In the genomic region with DNA sequence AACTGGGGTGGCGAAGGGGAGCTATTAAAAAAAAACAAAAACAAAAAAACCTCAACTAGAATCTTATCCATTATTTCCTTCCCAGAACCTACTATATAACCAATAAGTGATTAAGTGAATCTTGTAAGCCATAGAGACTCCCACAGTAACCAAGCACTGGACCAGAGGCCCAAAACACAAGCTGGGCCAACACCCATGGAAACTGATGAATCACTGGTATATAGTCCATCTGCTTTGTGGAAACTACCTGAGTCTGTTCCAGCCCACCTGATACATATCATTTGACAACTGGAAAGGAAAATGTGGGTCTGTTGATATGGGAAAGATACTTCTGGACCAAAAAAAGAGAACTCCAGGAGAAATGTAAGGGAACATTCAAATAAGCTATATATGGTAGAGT, we compare ENCODE assay signal across 18 cellular contexts.
DNase-seq lines count a peak whose midpoint lies in the region; ATAC-seq, FAIRE-seq and TF ChIP-seq lines count a peak whose summit lies in the region.
"Had no signal": no experiment of that assay in that cellular context is flagged by ENCODE, and none has a peak within 500 bp of the region (broad histone marks: within the 10 kb centered on the region; RNA-seq: fewer than 3 reads in every experiment).

No MANE protein-coding gene starts in this region.

- no peak for FAIRE-seq in bronchial epithelial cell (lab: Jason Lieb, UNC)
- FAIRE-seq: GM12892 had no signal

- CTCF ChIA-PET in mammary epithelial cell (lab: Charles Lee; ENCODE audit: low non-redundant PET) = no interaction called here

- H3K9me3 ChIP-seq in mammary epithelial cell (replicated peaks; ENCODE audit: insufficient read depth, low read length) (no peaks in the 10 kb centered on the region), breast epithelium (peaks cover 0 to 3% of the 10 kb centered on the region in 2 donors), left lung (no peaks in the 10 kb centered on the region)
- H3K9me3 ChIP-seq: Peyer's patch had no signal

- peaks cover 15% of the 10 kb centered on the region for H3K4me1 ChIP-seq in mammary epithelial cell (ENCODE audit: insufficient read depth, low read length)
- H3K4me1 ChIP-seq in breast epithelium = no peaks in the 10 kb centered on the region
- H3K4me1 ChIP-seq in left lung = no peaks in the 10 kb centered on the region
- H3K4me1 ChIP-seq: Peyer's patch had no signal

- no peaks in the 10 kb centered on the region for H4K20me1 ChIP-seq in mammary epithelial cell (ENCODE audit: insufficient read depth, low read length)

- H3K79me2 ChIP-seq in mammary epithelial cell (ENCODE audit: insufficient read depth, low read length) = no peaks in the 10 kb centered on the region

- in situ Hi-C loops in mammary epithelial cell (cut with MboI; ENCODE audit: low sequenced_read_pairs in 2 of 2) = no loop called here

- ATAC-seq in left lung = peak; percentile 40

- dilution Hi-C loops in mammary epithelial cell (cut with HindIII; ENCODE audit: low sequenced_read_pairs) = no loop called here

- H3K9ac ChIP-seq in mammary epithelial cell (ENCODE audit: insufficient read depth, low read length) = no peak overlapping the region
- H3K9ac ChIP-seq: KMS-11 had no signal

- TF ChIP-seq CTCF in mammary epithelial cell (conservative IDR thresholded peaks at IDR 0.05 in 1 of 2, IDR thresholded peaks at IDR 0.05 in 1 of 2; ENCODE audit: extremely low read depth in 1 of 2, insufficient read depth in 1 of 2, low read depth in 1 of 2, low read length in 2 of 2) (no peak), breast epithelium (IDR thresholded peaks at IDR 0.05) (no peak), bronchial epithelial cell (IDR thresholded peaks at IDR 0.05; ENCODE audit: insufficient read depth, low read length, severe bottlenecking) (no peak), left lung (IDR thresholded peaks at IDR 0.05) (no peak), GM20000 (IDR thresholded peaks at IDR 0.05; ENCODE audit: extremely low read depth, missing control alignments) (no peak)

- H3K9me3 Mint-ChIP-seq in stimulated activated naive CD8-positive, alpha-beta T cell treated with anti-CD3 and anti-CD28 coated beads, Interleukin-15, Interleukin-2, amounts not matched to agents 100 ng/mL and 50 ng/mL, for 24 hours = no peaks in the 10 kb centered on the region

- H3K4me3 Mint-ChIP-seq in stimulated activated naive CD8-positive, alpha-beta T cell treated with anti-CD3 and anti-CD28 coated beads, Interleukin-15, Interleukin-2, amounts not matched to agents 100 ng/mL and 50 ng/mL, for 24 hours = no peak overlapping the region
- H3K4me3 Mint-ChIP-seq: CD14-positive monocyte had no signal

- no peak overlapping the region for H3K4me2 ChIP-seq in mammary epithelial cell (ENCODE audit: insufficient read depth, low read depth, low read length)
- H3K4me2 ChIP-seq: KMS-11 had no signal

- H3K4me3 ChIP-seq in mammary epithelial cell (replicated peaks in 1 of 3; ENCODE audit: insufficient read depth in 1 of 3, low read depth in 2 of 3, low read length in 3 of 3) = no peak overlapping the region
- H3K4me3 ChIP-seq in breast epithelium = no peak overlapping the region
- H3K4me3 ChIP-seq in bronchial epithelial cell (ENCODE audit: low read depth, low read length) = no peak overlapping the region
- no peak overlapping the region for H3K4me3 ChIP-seq in left lung
- H3K4me3 ChIP-seq: Peyer's patch had no signal

- DNase-seq in mammary epithelial cell (peak; percentile 84), breast epithelium (ENCODE audit: low spot score in 2 of 2) (no peak), bronchial epithelial cell (ENCODE audit: low read depth) (peak; percentile 74), left lung (no peak), GM20000 (ENCODE audit: low spot score) (no peak), T-helper 9 cell (no peak)
- DNase-seq: DMS 273 treated with DMSO at 0.1 percent for 48 hours, GF-D8, NCI-H1436, NCI-H2029 treated with DMSO at 0.1 percent for 48 hours, NCI-H2227 treated with DMSO at 0.1 percent for 48 hours, NCI-H524, Peyer's patch, Right ventricle myocardium superior had no signal

- no peaks in the 10 kb centered on the region for H3K36me3 Mint-ChIP-seq in stimulated activated naive CD8-positive, alpha-beta T cell treated with anti-CD3 and anti-CD28 coated beads, Interleukin-15, Interleukin-2, amounts not matched to agents 100 ng/mL and 50 ng/mL, for 24 hours (ENCODE audit: low read depth)

- H2AFZ ChIP-seq in mammary epithelial cell (ENCODE audit: low read depth, low read length) = no peak overlapping the region

- BruUV-seq in mammary epithelial cell (replicated peaks; lab: Mats Ljungman, UMichigan) = no TSS peak

- H3K27ac Mint-ChIP-seq in stimulated activated naive CD8-positive, alpha-beta T cell treated with anti-CD3 and anti-CD28 coated beads, Interleukin-15, Interleukin-2, amounts not matched to agents 100 ng/mL and 50 ng/mL, for 24 hours = peak overlapping the region; percentile 57

- intact Hi-C loops in mammary epithelial cell (cut with micrococcal nuclease) = no loop called here
- intact Hi-C loops in breast epithelium (cut with DNase I; ENCODE audit: low total_unique reads) = no loop called here
- intact Hi-C loops in left lung (cut with DNase I) = no loop called here

- peaks cover 36% of the 10 kb centered on the region for H3K4me1 Mint-ChIP-seq in stimulated activated naive CD8-positive, alpha-beta T cell treated with anti-CD3 and anti-CD28 coated beads, Interleukin-15, Interleukin-2, amounts not matched to agents 100 ng/mL and 50 ng/mL, for 24 hours (ENCODE audit: low read depth)

- H3K27me3 ChIP-seq in mammary epithelial cell (ENCODE audit: insufficient read depth, low read length) = no peaks in the 10 kb centered on the region
- no peaks in the 10 kb centered on the region for H3K27me3 ChIP-seq in breast epithelium
- H3K27me3 ChIP-seq in bronchial epithelial cell (ENCODE audit: control insufficient read depth, insufficient read depth, low read length) = no peaks in the 10 kb centered on the region
- no peaks in the 10 kb centered on the region for H3K27me3 ChIP-seq in left lung
- H3K27me3 ChIP-seq: Peyer's patch had no signal

- WGBS in mammary epithelial cell (ENCODE audit: low coverage, missing lambda C conversion rate) = 100% methylated on average over 1 of the region's 1 CpG

- H3K27ac ChIP-seq in mammary epithelial cell (ENCODE audit: insufficient read depth, low read depth, low read length) = peak overlapping the region; percentile 65
- no peak overlapping the region for H3K27ac ChIP-seq in breast epithelium
- no peak overlapping the region for H3K27ac ChIP-seq in left lung
- H3K27ac ChIP-seq: KMS-11, Peyer's patch had no signal

- H3K36me3 ChIP-seq in mammary epithelial cell (ENCODE audit: insufficient read depth, low read length) (no peaks in the 10 kb centered on the region), breast epithelium (no peaks in the 10 kb centered on the region), bronchial epithelial cell (ENCODE audit: control insufficient read depth, insufficient read depth, low read length) (no peaks in the 10 kb centered on the region), left lung (no peaks in the 10 kb centered on the region)
- H3K36me3 ChIP-seq: Peyer's patch had no signal

- peaks cover under 1% of the 10 kb centered on the region for H3K27me3 Mint-ChIP-seq in stimulated activated naive CD8-positive, alpha-beta T cell treated with anti-CD3 and anti-CD28 coated beads, Interleukin-15, Interleukin-2, amounts not matched to agents 100 ng/mL and 50 ng/mL, for 24 hours

- no peak for TF ChIP-seq POLR2A in breast epithelium (IDR thresholded peaks at IDR 0.05)

Comparison
In these comparisons a context has a peak if more than half of its experiments do, and no peak if none do; other contexts are left out.
1. DNase-seq: peak in mammary epithelial cell (single experiment) and bronchial epithelial cell (single experiment); none in breast epithelium (0 of 2), left lung (0 of 2), GM20000 (single experiment) and T-helper 9 cell (single experiment).